ENCODE assay signal across 1 cellular context in the genomic region with DNA sequence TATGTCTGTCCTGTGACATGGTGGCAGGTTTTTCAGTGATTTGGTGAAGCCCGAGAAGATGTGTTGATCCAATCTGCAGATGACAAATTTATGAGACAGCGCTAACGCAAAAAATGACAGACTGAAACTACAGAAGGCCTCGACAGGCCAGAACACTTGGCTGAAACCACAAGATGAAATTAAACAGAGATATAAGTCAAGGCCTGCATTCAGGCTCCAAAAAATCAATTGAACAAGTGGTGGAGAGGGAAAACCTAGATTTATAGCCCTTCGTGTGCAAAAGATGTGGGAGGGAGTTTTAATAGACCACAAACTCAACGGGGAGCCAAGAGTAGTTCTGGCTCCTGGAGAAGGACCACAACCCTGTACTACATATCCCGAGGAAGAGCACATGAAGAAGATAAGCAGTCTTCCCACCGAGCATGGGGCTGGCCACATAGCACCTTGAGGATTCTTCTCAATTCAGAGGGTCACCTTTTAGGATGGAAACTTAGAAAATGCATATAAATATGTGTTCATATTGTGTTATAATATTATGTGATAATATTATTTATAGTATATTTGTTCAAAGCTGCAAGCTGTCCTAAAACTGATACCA.
TF ChIP-seq lines count a peak whose summit lies in the region.

No MANE protein-coding gene starts in this region.

TF ChIP-seq in HEK293, 187 proteins besides CTCF, POLR2A, EP300 and RAD21 (continued from another document and continues in another):
- TF ChIP-seq ZNF223 (tag by site-specific recombination; IDR thresholded peaks at IDR 0.05) (no peak), ZNF155 (tag by site-specific recombination; IDR thresholded peaks at IDR 0.05) (no peak), ZNF10 (tag by site-specific recombination; IDR thresholded peaks at IDR 0.05) (no peak), ZNF560 (tag by site-specific recombination; IDR thresholded peaks at IDR 0.05; ENCODE audit: borderline replicate concordance) (no peak), ZNF600 (tag by site-specific recombination; IDR thresholded peaks at IDR 0.05) (0 out of 2 replicates have a peak, but pooled peaks have one; percentile 18), ZNF501 (tag by site-specific recombination; IDR thresholded peaks at IDR 0.05) (0 out of 2 replicates have a peak, but pooled peaks have one; percentile 28), ZNF610 (tag by site-specific recombination; IDR thresholded peaks at IDR 0.05; ENCODE audit: borderline replicate concordance) (0 out of 2 replicates have a peak, but pooled peaks have one; percentile 23), GLI4 (tag by site-specific recombination; IDR thresholded peaks at IDR 0.05) (no peak), KLF10 (tag by site-specific recombination; IDR thresholded peaks at IDR 0.05) (no peak), KLF7 (tag by site-specific recombination; IDR thresholded peaks at IDR 0.05; ENCODE audit: borderline replicate concordance) (no peak), ZNF521 (tag by site-specific recombination; IDR thresholded peaks at IDR 0.05) (no peak), ZNF701 (tag by site-specific recombination; IDR thresholded peaks at IDR 0.05) (no peak), ZNF416 (tag by site-specific recombination; IDR thresholded peaks at IDR 0.05) (no peak), ZNF274 (IDR thresholded peaks at IDR 0.05; ENCODE audit: low read length) (no peak), ZNF274 (tag by site-specific recombination; IDR thresholded peaks at IDR 0.05; ENCODE audit: borderline replicate concordance) (no peak), ZNF354C (tag by site-specific recombination; IDR thresholded peaks at IDR 0.05; ENCODE audit: borderline replicate concordance, low read depth) (no peak), ZBTB1 (tag by site-specific recombination; IDR thresholded peaks at IDR 0.05) (no peak), GFI1B (tag by site-specific recombination; IDR thresholded peaks at IDR 0.05) (no peak), ZBTB21 (tag by site-specific recombination; IDR thresholded peaks at IDR 0.05) (no peak), TCF7L2 (IDR thresholded peaks at IDR 0.05; ENCODE audit: borderline replicate concordance, low read depth, low read length) (peak; percentile 25; the same call in 1 of the 2 replicates), REPIN1 (tag by site-specific recombination; IDR thresholded peaks at IDR 0.05; ENCODE audit: low read depth) (no peak), ZFP41 (tag by site-specific recombination; IDR thresholded peaks at IDR 0.05; ENCODE audit: borderline replicate concordance) (no peak), ZNF16 (tag by site-specific recombination; IDR thresholded peaks at IDR 0.05; ENCODE audit: low read depth) (no peak), SP7 (tag by site-specific recombination; IDR thresholded peaks at IDR 0.05) (peak; percentile 73), ZNF174 (tag by site-specific recombination; IDR thresholded peaks at IDR 0.05) (no peak), ZNF626 (tag by site-specific recombination; IDR thresholded peaks at IDR 0.05) (no peak), SCRT2 (tag by site-specific recombination; IDR thresholded peaks at IDR 0.05) (no peak), ZNF529 (tag by site-specific recombination; IDR thresholded peaks at IDR 0.05; ENCODE audit: insufficient replicate concordance) (no peak), KLF9 (tag by site-specific recombination; IDR thresholded peaks at IDR 0.05; ENCODE audit: low read depth) (no peak), ZNF561 (tag by site-specific recombination; IDR thresholded peaks at IDR 0.05; ENCODE audit: borderline replicate concordance) (peak; percentile 61; the same call in 1 of the 2 replicates), KLF1 (tag by site-specific recombination; IDR thresholded peaks at IDR 0.05) (no peak), IKZF3 (tag by site-specific recombination; IDR thresholded peaks at IDR 0.05) (no peak; the same call in 1 of the 2 replicates), ZNF239 (tag by site-specific recombination; IDR thresholded peaks at IDR 0.05) (no peak), ZNF660 (tag by site-specific recombination; IDR thresholded peaks at IDR 0.05) (no peak), ZNF530 (tag by site-specific recombination; IDR thresholded peaks at IDR 0.05; ENCODE audit: low read depth) (no peak), ZNF311 (tag by site-specific recombination; IDR thresholded peaks at IDR 0.05; ENCODE audit: borderline replicate concordance) (no peak), SETDB1 (IDR thresholded peaks at IDR 0.05; ENCODE audit: insufficient read length, low read length) (no peak), ZNF184 (tag by site-specific recombination; IDR thresholded peaks at IDR 0.05) (no peak), YY2 (tag by site-specific recombination; IDR thresholded peaks at IDR 0.05) (no peak), ZNF394 (tag by site-specific recombination; IDR thresholded peaks at IDR 0.05; ENCODE audit: borderline replicate concordance) (peak; percentile 38; the same call in 1 of the 2 replicates), ZNF548 (tag by site-specific recombination; IDR thresholded peaks at IDR 0.05) (no peak), ZNF664 (tag by site-specific recombination; IDR thresholded peaks at IDR 0.05) (no peak), ZFP37 (tag by site-specific recombination; IDR thresholded peaks at IDR 0.05) (no peak), ZXDB (tag by site-specific recombination; IDR thresholded peaks at IDR 0.05) (no peak), ZBTB20 (tag by site-specific recombination; IDR thresholded peaks at IDR 0.05) (peak; percentile 13; the same call in 1 of the 2 replicates), ZNF558 (tag by site-specific recombination; IDR thresholded peaks at IDR 0.05) (no peak), MEIS1 (CRISPR knock-in tag; IDR thresholded peaks at IDR 0.05; ENCODE audit: borderline replicate concordance) (no peak), ZNF175 (tag by site-specific recombination; IDR thresholded peaks at IDR 0.05) (no peak)
- TF ChIP-seq, protein P1, sequence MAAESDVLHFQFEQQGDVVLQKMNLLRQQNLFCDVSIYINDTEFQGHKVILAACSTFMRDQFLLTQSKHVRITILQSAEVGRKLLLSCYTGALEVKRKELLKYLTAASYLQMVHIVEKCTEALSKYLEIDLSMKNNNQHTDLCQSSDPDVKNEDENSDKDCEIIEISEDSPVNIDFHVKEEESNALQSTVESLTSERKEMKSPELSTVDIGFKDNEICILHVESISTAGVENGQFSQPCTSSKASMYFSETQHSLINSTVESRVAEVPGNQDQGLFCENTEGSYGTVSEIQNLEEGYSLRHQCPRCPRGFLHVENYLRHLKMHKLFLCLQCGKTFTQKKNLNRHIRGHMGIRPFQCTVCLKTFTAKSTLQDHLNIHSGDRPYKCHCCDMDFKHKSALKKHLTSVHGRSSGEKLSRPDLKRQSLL (tag by site-specific recombination; IDR thresholded peaks at IDR 0.05) = no peak
- TF ChIP-seq, protein P2, sequence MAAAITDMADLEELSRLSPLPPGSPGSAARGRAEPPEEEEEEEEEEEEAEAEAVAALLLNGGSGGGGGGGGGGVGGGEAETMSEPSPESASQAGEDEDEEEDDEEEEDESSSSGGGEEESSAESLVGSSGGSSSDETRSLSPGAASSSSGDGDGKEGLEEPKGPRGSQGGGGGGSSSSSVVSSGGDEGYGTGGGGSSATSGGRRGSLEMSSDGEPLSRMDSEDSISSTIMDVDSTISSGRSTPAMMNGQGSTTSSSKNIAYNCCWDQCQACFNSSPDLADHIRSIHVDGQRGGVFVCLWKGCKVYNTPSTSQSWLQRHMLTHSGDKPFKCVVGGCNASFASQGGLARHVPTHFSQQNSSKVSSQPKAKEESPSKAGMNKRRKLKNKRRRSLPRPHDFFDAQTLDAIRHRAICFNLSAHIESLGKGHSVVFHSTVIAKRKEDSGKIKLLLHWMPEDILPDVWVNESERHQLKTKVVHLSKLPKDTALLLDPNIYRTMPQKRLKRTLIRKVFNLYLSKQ (tag by site-specific recombination; IDR thresholded peaks at IDR 0.05; ENCODE audit: borderline replicate concordance) = no peak
- TF ChIP-seq, protein P3, sequence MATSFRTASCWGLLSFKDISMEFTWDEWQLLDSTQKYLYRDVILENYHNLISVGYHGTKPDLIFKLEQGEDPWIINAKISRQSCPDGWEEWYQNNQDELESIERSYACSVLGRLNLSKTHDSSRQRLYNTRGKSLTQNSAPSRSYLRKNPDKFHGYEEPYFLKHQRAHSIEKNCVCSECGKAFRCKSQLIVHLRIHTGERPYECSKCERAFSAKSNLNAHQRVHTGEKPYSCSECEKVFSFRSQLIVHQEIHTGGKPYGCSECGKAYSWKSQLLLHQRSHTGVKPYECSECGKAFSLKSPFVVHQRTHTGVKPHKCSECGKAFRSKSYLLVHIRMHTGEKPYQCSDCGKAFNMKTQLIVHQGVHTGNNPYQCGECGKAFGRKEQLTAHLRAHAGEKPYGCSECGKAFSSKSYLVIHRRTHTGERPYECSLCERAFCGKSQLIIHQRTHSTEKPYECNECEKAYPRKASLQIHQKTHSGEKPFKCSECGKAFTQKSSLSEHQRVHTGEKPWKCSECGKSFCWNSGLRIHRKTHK (tag by site-specific recombination; IDR thresholded peaks at IDR 0.05) = no peak
- TF ChIP-seq, protein P4, sequence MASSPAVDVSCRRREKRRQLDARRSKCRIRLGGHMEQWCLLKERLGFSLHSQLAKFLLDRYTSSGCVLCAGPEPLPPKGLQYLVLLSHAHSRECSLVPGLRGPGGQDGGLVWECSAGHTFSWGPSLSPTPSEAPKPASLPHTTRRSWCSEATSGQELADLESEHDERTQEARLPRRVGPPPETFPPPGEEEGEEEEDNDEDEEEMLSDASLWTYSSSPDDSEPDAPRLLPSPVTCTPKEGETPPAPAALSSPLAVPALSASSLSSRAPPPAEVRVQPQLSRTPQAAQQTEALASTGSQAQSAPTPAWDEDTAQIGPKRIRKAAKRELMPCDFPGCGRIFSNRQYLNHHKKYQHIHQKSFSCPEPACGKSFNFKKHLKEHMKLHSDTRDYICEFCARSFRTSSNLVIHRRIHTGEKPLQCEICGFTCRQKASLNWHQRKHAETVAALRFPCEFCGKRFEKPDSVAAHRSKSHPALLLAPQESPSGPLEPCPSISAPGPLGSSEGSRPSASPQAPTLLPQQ (tag by site-specific recombination; IDR thresholded peaks at IDR 0.05) = no peak
- TF ChIP-seq, protein P5, sequence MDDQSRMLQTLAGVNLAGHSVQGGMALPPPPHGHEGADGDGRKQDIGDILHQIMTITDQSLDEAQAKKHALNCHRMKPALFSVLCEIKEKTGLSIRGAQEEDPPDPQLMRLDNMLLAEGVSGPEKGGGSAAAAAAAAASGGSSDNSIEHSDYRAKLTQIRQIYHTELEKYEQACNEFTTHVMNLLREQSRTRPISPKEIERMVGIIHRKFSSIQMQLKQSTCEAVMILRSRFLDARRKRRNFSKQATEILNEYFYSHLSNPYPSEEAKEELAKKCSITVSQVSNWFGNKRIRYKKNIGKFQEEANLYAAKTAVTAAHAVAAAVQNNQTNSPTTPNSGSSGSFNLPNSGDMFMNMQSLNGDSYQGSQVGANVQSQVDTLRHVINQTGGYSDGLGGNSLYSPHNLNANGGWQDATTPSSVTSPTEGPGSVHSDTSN (CRISPR knock-in tag; IDR thresholded peaks at IDR 0.05) = no peak
- TF ChIP-seq, protein P6, sequence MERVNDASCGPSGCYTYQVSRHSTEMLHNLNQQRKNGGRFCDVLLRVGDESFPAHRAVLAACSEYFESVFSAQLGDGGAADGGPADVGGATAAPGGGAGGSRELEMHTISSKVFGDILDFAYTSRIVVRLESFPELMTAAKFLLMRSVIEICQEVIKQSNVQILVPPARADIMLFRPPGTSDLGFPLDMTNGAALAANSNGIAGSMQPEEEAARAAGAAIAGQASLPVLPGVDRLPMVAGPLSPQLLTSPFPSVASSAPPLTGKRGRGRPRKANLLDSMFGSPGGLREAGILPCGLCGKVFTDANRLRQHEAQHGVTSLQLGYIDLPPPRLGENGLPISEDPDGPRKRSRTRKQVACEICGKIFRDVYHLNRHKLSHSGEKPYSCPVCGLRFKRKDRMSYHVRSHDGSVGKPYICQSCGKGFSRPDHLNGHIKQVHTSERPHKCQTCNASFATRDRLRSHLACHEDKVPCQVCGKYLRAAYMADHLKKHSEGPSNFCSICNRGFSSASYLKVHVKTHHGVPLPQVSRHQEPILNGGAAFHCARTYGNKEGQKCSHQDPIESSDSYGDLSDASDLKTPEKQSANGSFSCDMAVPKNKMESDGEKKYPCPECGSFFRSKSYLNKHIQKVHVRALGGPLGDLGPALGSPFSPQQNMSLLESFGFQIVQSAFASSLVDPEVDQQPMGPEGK (tag by site-specific recombination; IDR thresholded peaks at IDR 0.05) = no peak
- TF ChIP-seq, protein P7, sequence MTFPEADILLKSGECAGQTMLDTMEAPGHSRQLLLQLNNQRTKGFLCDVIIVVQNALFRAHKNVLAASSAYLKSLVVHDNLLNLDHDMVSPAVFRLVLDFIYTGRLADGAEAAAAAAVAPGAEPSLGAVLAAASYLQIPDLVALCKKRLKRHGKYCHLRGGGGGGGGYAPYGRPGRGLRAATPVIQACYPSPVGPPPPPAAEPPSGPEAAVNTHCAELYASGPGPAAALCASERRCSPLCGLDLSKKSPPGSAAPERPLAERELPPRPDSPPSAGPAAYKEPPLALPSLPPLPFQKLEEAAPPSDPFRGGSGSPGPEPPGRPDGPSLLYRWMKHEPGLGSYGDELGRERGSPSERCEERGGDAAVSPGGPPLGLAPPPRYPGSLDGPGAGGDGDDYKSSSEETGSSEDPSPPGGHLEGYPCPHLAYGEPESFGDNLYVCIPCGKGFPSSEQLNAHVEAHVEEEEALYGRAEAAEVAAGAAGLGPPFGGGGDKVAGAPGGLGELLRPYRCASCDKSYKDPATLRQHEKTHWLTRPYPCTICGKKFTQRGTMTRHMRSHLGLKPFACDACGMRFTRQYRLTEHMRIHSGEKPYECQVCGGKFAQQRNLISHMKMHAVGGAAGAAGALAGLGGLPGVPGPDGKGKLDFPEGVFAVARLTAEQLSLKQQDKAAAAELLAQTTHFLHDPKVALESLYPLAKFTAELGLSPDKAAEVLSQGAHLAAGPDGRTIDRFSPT (tag by site-specific recombination; IDR thresholded peaks at IDR 0.05) = peak; percentile 46; the same call in 1 of the 2 replicates
- TF ChIP-seq, protein P8, sequence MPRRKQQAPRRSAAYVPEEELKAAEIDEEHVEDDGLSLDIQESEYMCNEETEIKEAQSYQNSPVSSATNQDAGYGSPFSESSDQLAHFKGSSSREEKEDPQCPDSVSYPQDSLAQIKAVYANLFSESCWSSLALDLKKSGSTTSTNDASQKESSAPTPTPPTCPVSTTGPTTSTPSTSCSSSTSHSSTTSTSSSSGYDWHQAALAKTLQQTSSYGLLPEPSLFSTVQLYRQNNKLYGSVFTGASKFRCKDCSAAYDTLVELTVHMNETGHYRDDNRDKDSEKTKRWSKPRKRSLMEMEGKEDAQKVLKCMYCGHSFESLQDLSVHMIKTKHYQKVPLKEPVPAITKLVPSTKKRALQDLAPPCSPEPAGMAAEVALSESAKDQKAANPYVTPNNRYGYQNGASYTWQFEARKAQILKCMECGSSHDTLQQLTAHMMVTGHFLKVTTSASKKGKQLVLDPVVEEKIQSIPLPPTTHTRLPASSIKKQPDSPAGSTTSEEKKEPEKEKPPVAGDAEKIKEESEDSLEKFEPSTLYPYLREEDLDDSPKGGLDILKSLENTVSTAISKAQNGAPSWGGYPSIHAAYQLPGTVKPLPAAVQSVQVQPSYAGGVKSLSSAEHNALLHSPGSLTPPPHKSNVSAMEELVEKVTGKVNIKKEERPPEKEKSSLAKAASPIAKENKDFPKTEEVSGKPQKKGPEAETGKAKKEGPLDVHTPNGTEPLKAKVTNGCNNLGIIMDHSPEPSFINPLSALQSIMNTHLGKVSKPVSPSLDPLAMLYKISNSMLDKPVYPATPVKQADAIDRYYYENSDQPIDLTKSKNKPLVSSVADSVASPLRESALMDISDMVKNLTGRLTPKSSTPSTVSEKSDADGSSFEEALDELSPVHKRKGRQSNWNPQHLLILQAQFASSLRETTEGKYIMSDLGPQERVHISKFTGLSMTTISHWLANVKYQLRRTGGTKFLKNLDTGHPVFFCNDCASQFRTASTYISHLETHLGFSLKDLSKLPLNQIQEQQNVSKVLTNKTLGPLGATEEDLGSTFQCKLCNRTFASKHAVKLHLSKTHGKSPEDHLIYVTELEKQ (tag by site-specific recombination; IDR thresholded peaks at IDR 0.05; ENCODE audit: borderline replicate concordance) = no peak
